ENCODE assay signal across 15 cellular contexts in the genomic region with DNA sequence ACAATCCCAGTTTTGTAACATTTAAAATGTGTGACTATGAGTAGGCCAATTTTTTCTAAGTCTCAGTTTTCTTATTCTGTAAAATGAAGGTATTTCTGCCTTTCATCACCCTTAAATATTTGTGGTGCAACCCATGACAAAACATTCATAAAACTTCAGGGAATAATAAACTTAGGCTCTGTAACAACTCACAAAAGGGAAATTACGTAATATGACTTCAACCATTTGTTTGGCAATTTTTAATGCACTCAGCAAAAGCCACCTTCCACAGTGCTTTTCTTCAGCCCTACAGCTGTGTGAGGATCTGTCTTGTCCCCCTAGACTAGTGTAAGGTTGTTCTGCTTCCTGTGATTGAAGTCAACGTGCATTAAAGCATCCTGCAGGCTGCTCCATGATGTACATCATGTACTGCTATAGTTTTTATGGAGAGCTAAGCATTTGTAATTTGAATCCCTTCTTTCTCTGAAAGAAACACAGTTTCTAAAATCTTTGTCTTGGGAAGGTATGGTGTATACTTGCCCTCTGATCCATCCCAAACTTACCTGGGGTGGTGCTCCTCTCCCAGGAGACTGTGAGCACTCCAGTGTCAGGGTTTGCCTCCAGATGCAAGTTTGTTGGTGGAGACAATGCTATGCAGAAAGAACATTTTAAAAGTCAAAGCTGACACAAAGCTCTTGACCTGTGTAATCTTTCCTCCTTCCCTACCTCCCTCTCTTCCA. TPM values are rescaled to one million over a fixed set of nuclear protein-coding genes. Genes with fewer than 3 reads are reported as not detected.
DNase-seq lines count a peak whose midpoint lies in the region; ATAC-seq and TF ChIP-seq lines count a peak whose summit lies in the region.
"Had no signal": no experiment of that assay in that cellular context is flagged by ENCODE, and none has a peak within 500 bp of the region (broad histone marks: within the 10 kb centered on the region; RNA-seq: fewer than 3 reads in every experiment).

No MANE protein-coding gene starts in this region.

- peak overlapping the region; percentile 25 for H3K27ac ChIP-seq in left ventricle myocardium inferior (replicated peaks)
- peak overlapping the region in 1 of 2 donors; percentile 21 for H3K27ac ChIP-seq in aorta (ENCODE audit: low read depth in 1 of 2, low read length in 2 of 2)

- H3K27me3 ChIP-seq in left ventricle myocardium inferior (ENCODE audit: low read depth) (no peaks in the 10 kb centered on the region), aorta (ENCODE audit: control insufficient read depth in 1 of 2, insufficient read depth in 2 of 2, low read length in 1 of 2) (no peaks in the 10 kb centered on the region)

- TF ChIP-seq CTCF in left ventricle myocardium inferior (IDR thresholded peaks at IDR 0.05; ENCODE audit: borderline replicate concordance), result no peak
- TF ChIP-seq CTCF in mucosa of descending colon (IDR thresholded peaks at IDR 0.05), result no peak

- 34 to 48% methylated on average over 2 of the region's 2 CpGs for WGBS in aorta, 2 donors

- ATAC-seq in Right ventricle myocardium superior (ENCODE audit: poor library complexity) (peak; percentile 73), aorta (ENCODE audit: low FRiP score) (peak; percentile 67), mucosa of descending colon (no peak), GM19328 (IDR thresholded peaks at IDR 0.05; ENCODE audit: unreplicated experiment) (no peak)
- ATAC-seq: stimulated activated effector memory CD8-positive, alpha-beta T cell treated with anti-CD3 and anti-CD28 coated beads, Interleukin-12 subunit alpha, Interleukin-12 subunit beta, amount 100 ng/mL, for 72 hours had no signal

- DNase-seq in Right ventricle myocardium superior (no peak), cardiac septum (ENCODE audit: low spot score) (no peak), SKM-1 (lab: John Stamatoyannopoulos, UW; ENCODE audit: unreplicated experiment) (peak; percentile 60), left ventricle myocardium inferior (no peak), aorta (no peak), mucosa of descending colon (no peak), occipital lobe (lab: John Stamatoyannopoulos, UW) (no peak)
- DNase-seq: ACHN; activated CD4-positive, alpha-beta T cell treated with anti-CD3 and anti-CD28 coated beads, Interleukin-2, amount 10 ng/mL, durations not matched to agents 24 days and 14 days; activated naive CD4-positive, alpha-beta T cell treated with anti-CD3 and anti-CD28 coated beads, Interleukin-2, amount 50 U/mL, for 16 hours; effector memory CD4-positive, alpha-beta T cell; H9; NCI-H510A treated with DMSO at 0.1 percent for 48 hours had no signal

- intact Hi-C loops in Right ventricle myocardium superior (cut with DNase I) (no loop called here), cardiac septum (cut with DNase I) (no loop called here), left ventricle myocardium inferior (cut with micrococcal nuclease) (no loop called here), aorta (cut with DNase I) (no loop called here), mucosa of descending colon (cut with DNase I, micrococcal nuclease) (no loop called here)

- H3K4me3 ChIP-seq in left ventricle myocardium inferior (no peak overlapping the region), aorta (ENCODE audit: low read length in 2 of 2) (no peak overlapping the region), mucosa of descending colon (no peak overlapping the region)

- H3K9me3 ChIP-seq in left ventricle myocardium inferior (replicated peaks) (no peaks in the 10 kb centered on the region), aorta (ENCODE audit: control insufficient read depth, low read length) (no peaks in the 10 kb centered on the region), mucosa of descending colon (no peaks in the 10 kb centered on the region)

- H3K36me3 ChIP-seq in left ventricle myocardium inferior (peaks cover 57% of the 10 kb centered on the region), aorta (ENCODE audit: control insufficient read depth in 1 of 2, insufficient read depth in 2 of 2, low read length in 1 of 2) (peaks cover 15 to 28% of the 10 kb centered on the region in 2 donors), mucosa of descending colon (ENCODE audit: low read depth) (no peaks in the 10 kb centered on the region)

- H3K4me1 ChIP-seq in left ventricle myocardium inferior, result peaks cover 4% of the 10 kb centered on the region
- H3K4me1 ChIP-seq in aorta (ENCODE audit: control insufficient read depth in 1 of 2, insufficient read depth in 2 of 2, low read length in 2 of 2), result no peaks in the 10 kb centered on the region
- no peaks in the 10 kb centered on the region for H3K4me1 ChIP-seq in mucosa of descending colon (ENCODE audit: low read depth)

RNA-seq across cellular contexts. Expression of a gene that starts 39.1 kb away (rescaled TPM):
- 77.7 TPM for total RNA-seq in Right ventricle myocardium superior
- total RNA-seq in cardiac septum, result 339 TPM
- total RNA-seq in left ventricle myocardium inferior, result 154 TPM
- total RNA-seq in aorta, result 1,000 to 10,000 TPM; 4,393 to 6,899 TPM
- over 10,000 TPM in 1 of 2 donors, 100 to 1,000 TPM in 1; 916 to 12,965 TPM for polyA plus RNA-seq in aorta
- total RNA-seq in mucosa of descending colon, result 1,000 to 10,000 TPM in 1 of 3 donors, 100 to 1,000 TPM in 1, 10 to 100 TPM in 1; 30.3 to 1,060 (median 208) TPM
- total RNA-seq in occipital lobe, result 85.5 TPM

Comparison
In these comparisons a context has a peak if more than half of its experiments do, and no peak if none do; other contexts are left out.
1. ATAC-seq: peak in Right ventricle myocardium superior (single experiment) and aorta (single experiment); none in mucosa of descending colon (single experiment) and GM19328 (single experiment).
2. RNA of a gene that starts 39.1 kb away (total RNA-seq): 4,393 to 6,899 TPM in aorta; 339 TPM in cardiac septum (single experiment), 30.3 to 1,060 TPM in mucosa of descending colon, 154 TPM in left ventricle myocardium inferior (single experiment), 85.5 TPM in occipital lobe (single experiment) and 77.7 TPM in Right ventricle myocardium superior (single experiment); every median in the first group is over 4 times any median in the second.